In the genomic region with DNA sequence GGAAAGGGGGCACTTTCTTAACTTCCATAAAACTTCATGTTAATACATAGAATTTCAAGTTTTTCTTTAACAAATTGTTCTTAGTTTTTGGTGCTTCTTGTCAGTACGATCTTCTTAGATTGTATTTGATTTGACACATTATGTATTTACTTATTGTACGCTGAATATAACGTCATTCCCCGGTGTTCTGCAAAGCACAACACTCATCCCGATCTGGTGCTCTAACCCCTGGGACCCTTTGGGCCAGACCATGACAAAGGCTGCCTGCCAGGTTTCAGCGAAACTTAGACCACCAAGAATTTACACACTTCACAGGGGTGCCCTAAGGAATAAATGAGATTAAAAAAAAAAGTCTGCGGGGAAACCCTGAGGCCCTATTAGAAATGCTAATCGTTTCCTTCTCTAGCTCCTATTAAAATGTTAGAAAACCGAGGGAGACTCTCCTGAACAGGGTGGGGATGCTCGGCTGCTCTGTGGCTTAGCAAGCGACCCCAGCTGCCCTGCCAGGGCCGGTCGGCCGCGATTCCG, we compare ENCODE assay signal across 1 cellular context.
TF ChIP-seq lines count a peak whose summit lies in the region.

No MANE protein-coding gene starts in this region.

TF ChIP-seq in IMR-90, 13 proteins besides CTCF, POLR2A, EP300 and RAD21 (continued from another document):
- TF ChIP-seq, protein P1, sequence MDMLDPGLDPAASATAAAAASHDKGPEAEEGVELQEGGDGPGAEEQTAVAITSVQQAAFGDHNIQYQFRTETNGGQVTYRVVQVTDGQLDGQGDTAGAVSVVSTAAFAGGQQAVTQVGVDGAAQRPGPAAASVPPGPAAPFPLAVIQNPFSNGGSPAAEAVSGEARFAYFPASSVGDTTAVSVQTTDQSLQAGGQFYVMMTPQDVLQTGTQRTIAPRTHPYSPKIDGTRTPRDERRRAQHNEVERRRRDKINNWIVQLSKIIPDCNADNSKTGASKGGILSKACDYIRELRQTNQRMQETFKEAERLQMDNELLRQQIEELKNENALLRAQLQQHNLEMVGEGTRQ (IDR thresholded peaks at IDR 0.05; ENCODE audit: low read depth, low read length): no peak
- no peak for TF ChIP-seq RFX5 (IDR thresholded peaks at IDR 0.05; ENCODE audit: low read depth, low read length)
- no peak for TF ChIP-seq MAFK (IDR thresholded peaks at IDR 0.05; ENCODE audit: low read depth, low read length)
